ENCODE assay signal across 11 cellular contexts in genomic region chr21:41876928-41877652, GRCh38. TPM values are rescaled to one million over a fixed set of nuclear protein-coding genes. Genes with fewer than 3 reads are reported as not detected.
DNase-seq lines count a peak whose midpoint lies in the region; ATAC-seq and TF ChIP-seq lines count a peak whose summit lies in the region.
"Had no signal": no experiment of that assay in that cellular context is flagged by ENCODE, and none has a peak within 500 bp of the region (broad histone marks: within the 10 kb centered on the region; RNA-seq: fewer than 3 reads in every experiment).

No MANE protein-coding gene starts in this region.

- POLR2A ChIA-PET in naive thymus-derived CD8-positive, alpha-beta T cell (lab: Charles Lee): interaction anchor here (0.9 to 4.2 kb wide), 6 partner anchors 19 to 186 kb away, joined by 3 to 49 read pairs (median 10); partner anchors contain the start of gene ZBTB21

- H3K36me3 Mint-ChIP-seq in naive thymus-derived CD8-positive, alpha-beta T cell: peaks cover 0 to 3% (median 0%) of the 10 kb centered on the region in 3 donors

- TF ChIP-seq CTCF in BE2C (IDR thresholded peaks at IDR 0.05; ENCODE audit: low read depth, low read length): no peak
- no peak for TF ChIP-seq CTCF in esophagus squamous epithelium (IDR thresholded peaks at IDR 0.05)

- no peaks in the 10 kb centered on the region for H3K27me3 Mint-ChIP-seq in naive thymus-derived CD8-positive, alpha-beta T cell

- DNase-seq in BE2C (no peak), HAP-1 (ENCODE audit: low spot score in 2 of 2) (no peak), adipocyte (ENCODE audit: low read depth) (no peak), esophagus squamous epithelium (lab: John Stamatoyannopoulos, UW) (no peak), NCI-H345 treated with DMSO at 0.1 percent for 48 hours (lab: John Stamatoyannopoulos, UW; ENCODE audit: unreplicated experiment) (no peak), H7 (no peak)
- no peak for DNase-seq in naive thymus-derived CD8-positive, alpha-beta T cell
- DNase-seq: DMS153, NCI-H2171 had no signal

- peak overlapping the region in 2 of 4 donors; percentile 17 to 80 for H3K27ac ChIP-seq in esophagus squamous epithelium
- H3K27ac ChIP-seq: neutrophil had no signal

- peak overlapping the region; percentile 91 for H3K9ac ChIP-seq in adipocyte (ENCODE audit: low read length)

- WGBS in esophagus squamous epithelium, 2 donors: 90 to 92% methylated on average over 10 to 11 of the region's 11 CpGs

- no peak for ATAC-seq in naive thymus-derived CD8-positive, alpha-beta T cell
- no peak for ATAC-seq in GM18867 (IDR thresholded peaks at IDR 0.05; ENCODE audit: unreplicated experiment)

- H3K36me3 ChIP-seq in BE2C (no peaks in the 10 kb centered on the region), HAP-1 (replicated peaks) (no peaks in the 10 kb centered on the region), adipocyte (ENCODE audit: control insufficient read depth, insufficient read depth, low read length, severe bottlenecking) (peaks cover 5% of the 10 kb centered on the region), esophagus squamous epithelium (peaks cover 0 to 12% (median 0%) of the 10 kb centered on the region in 3 donors), H7 (replicated peaks; ENCODE audit: control insufficient read depth, insufficient read depth, low read length) (no peaks in the 10 kb centered on the region)
- H3K36me3 ChIP-seq: neutrophil had no signal

- H3K4me1 ChIP-seq in BE2C (no peaks in the 10 kb centered on the region), HAP-1 (peaks cover 9% of the 10 kb centered on the region), adipocyte (ENCODE audit: control insufficient read depth, insufficient read depth, low read length) (peaks cover 13% of the 10 kb centered on the region), esophagus squamous epithelium (peaks cover 0 to 33% (median 13%) of the 10 kb centered on the region in 3 donors)

- in situ Hi-C loops in HAP-1 (cut with MboI; ENCODE audit: low sequenced_read_pairs): no loop called here

- no peak for TF ChIP-seq POLR2A in esophagus squamous epithelium (IDR thresholded peaks at IDR 0.05)

- no peaks in the 10 kb centered on the region for H3K9me3 ChIP-seq in BE2C
- no peaks in the 10 kb centered on the region for H3K9me3 ChIP-seq in HAP-1
- H3K9me3 ChIP-seq in adipocyte (ENCODE audit: control insufficient read depth, low read length): no peaks in the 10 kb centered on the region
- H3K9me3 ChIP-seq in esophagus squamous epithelium: no peaks in the 10 kb centered on the region
- H3K9me3 ChIP-seq: neutrophil had no signal

- H3K27me3 ChIP-seq in BE2C (no peaks in the 10 kb centered on the region), HAP-1 (ENCODE audit: low read depth) (no peaks in the 10 kb centered on the region), adipocyte (replicated peaks; ENCODE audit: control insufficient read depth, insufficient read depth, low read length) (no peaks in the 10 kb centered on the region), esophagus squamous epithelium (no peaks in the 10 kb centered on the region), H7 (ENCODE audit: control insufficient read depth, insufficient read depth, low read length) (no peaks in the 10 kb centered on the region)

- no peaks in the 10 kb centered on the region for H3K9me3 Mint-ChIP-seq in naive thymus-derived CD8-positive, alpha-beta T cell

- intact Hi-C loops in esophagus squamous epithelium (cut with DNase I): no loop called here

- H3K27ac Mint-ChIP-seq in naive thymus-derived CD8-positive, alpha-beta T cell: peak overlapping the region in 7 of 10 donors; percentile 40 to 92 (median 90)

- H3K4me1 Mint-ChIP-seq in naive thymus-derived CD8-positive, alpha-beta T cell: peaks cover 21 to 53% (median 36%) of the 10 kb centered on the region in 4 donors

- H3K4me3 ChIP-seq in BE2C (ENCODE audit: low read depth, low read length) (peak overlapping the region; percentile 87; the same call in 1 of the 2 replicates), HAP-1 (peak overlapping the region; percentile 69; the same call in 1 of the 2 replicates), adipocyte (ENCODE audit: low read length) (peak overlapping the region; percentile 90), esophagus squamous epithelium (peak overlapping the region in 1 of 4 donors; percentile 91), H7 (ENCODE audit: insufficient read depth, low read depth, low read length) (no peak overlapping the region)

- peak overlapping the region; percentile 12 to 93 (median 88) for H3K4me3 Mint-ChIP-seq in naive thymus-derived CD8-positive, alpha-beta T cell

RNA-seq across cellular contexts. Expression of gene PRDM15, which starts 2.1 kb away (rescaled TPM):
- polyA plus RNA-seq in BE2C (2012; ENCODE audit: insufficient read depth, insufficient read length, low read depth): 11.9 TPM
- total RNA-seq in naive thymus-derived CD8-positive, alpha-beta T cell: 10 to 100 TPM; 20.6 to 23.2 TPM
- polyA plus RNA-seq in naive thymus-derived CD8-positive, alpha-beta T cell: 1 to 10 TPM in 2 of 3 donors, under 1 TPM in 1; 0.77 to 2.9 (median 2.4) TPM
- total RNA-seq in esophagus squamous epithelium: 1 to 10 TPM; 4.7 to 9.2 (median 5.4) TPM
- total RNA-seq in H7 (2014; rRNA removed; shearing (Covaris generic)): 6.7 and 8.4 TPM in 2 replicates
